In the genomic region with DNA sequence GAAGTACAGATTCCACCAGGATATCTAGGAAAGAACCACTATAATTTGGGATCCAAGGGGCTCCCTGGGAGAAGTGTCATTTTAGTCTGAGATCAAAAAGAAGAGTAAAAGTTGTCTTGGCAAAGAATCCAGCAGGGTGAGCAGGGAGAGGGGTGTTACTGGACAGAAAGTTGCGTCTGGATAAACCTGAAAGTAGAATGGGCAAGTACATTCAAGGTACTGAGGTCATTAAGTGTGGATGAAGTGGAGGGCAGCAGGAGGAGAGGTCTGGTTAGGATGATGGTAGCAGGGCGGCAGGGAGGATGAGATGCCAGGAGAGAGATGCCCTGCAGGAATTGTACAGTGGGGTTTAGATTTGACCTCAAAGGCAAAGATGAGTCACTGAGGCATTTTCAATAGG, we compare ENCODE assay signal across 22 cellular contexts.
"Had no signal": no experiment of that assay in that cellular context is flagged by ENCODE, and none has a peak within 500 bp of the region (broad histone marks: within the 10 kb centered on the region; RNA-seq: fewer than 3 reads in every experiment).

No MANE protein-coding gene starts in this region.

- H3K36me3 ChIP-seq: colonic mucosa, esophagus squamous epithelium, gastrocnemius medialis, gastroesophageal sphincter, heart left ventricle, heart right ventricle had no signal

- H3K27ac ChIP-seq: colonic mucosa, coronary artery, epithelial cell of prostate, esophagus squamous epithelium, foreskin keratinocyte, gastrocnemius medialis, gastroesophageal sphincter, heart left ventricle, heart right ventricle had no signal

- H3K4me1 ChIP-seq: colonic mucosa, foreskin keratinocyte, gastrocnemius medialis, gastroesophageal sphincter had no signal

- H3K9me3 ChIP-seq: colonic mucosa, gastrocnemius medialis had no signal

- H3K4me3 ChIP-seq: colonic mucosa, coronary artery, dorsolateral prefrontal cortex, esophagus squamous epithelium, gastrocnemius medialis, gastroesophageal sphincter, heart left ventricle, heart right ventricle had no signal

- H3K27me3 ChIP-seq: colonic mucosa, dorsolateral prefrontal cortex, esophagus squamous epithelium, foreskin keratinocyte, gastrocnemius medialis, gastroesophageal sphincter, heart left ventricle, heart right ventricle had no signal

- DNase-seq: colonic mucosa; cortex of kidney; dermis blood vessel endothelial cell; dorsolateral prefrontal cortex; effector CD4-positive, alpha-beta T cell; effector CD8-positive, alpha-beta T cell; effector memory CD4-positive, alpha-beta T cell; effector memory CD8-positive, alpha-beta T cell; endodermal cell; erythroblast; esophagus squamous epithelium; foreskin fibroblast; foreskin keratinocyte; foreskin melanocyte; gastrocnemius medialis; glutamatergic neuron; head of caudate nucleus; heart left ventricle; heart right ventricle had no signal
